In genomic region chr12:56298828-56299227, GRCh38 we compare ENCODE assay signal across 8 cellular contexts. TPM values are rescaled to one million over a fixed set of nuclear protein-coding genes. Genes with fewer than 3 reads are reported as not detected.
A peak's percentile ranks its signal among the peaks of the same experiment; 100 is the strongest.
DNase-seq lines count a peak whose midpoint lies in the region; ATAC-seq and TF ChIP-seq lines count a peak whose summit lies in the region.

No MANE protein-coding gene starts in this region.

- H3K4me1 Mint-ChIP-seq in endothelial cell (ENCODE audit: unreplicated experiment): peaks cover 10% of the 10 kb centered on the region

- H3K36me3 ChIP-seq in DND-41 (ENCODE audit: insufficient read depth, low read length): peaks cover 36% of the 10 kb centered on the region
- peaks cover 6% of the 10 kb centered on the region for H3K36me3 ChIP-seq in Panc1 (ENCODE audit: control insufficient read depth, insufficient read depth, low read length)
- no peaks in the 10 kb centered on the region for H3K36me3 ChIP-seq in ovary

- POLR2A ChIA-PET in Panc1 (lab: Charles Lee): no interaction called here

- TF ChIP-seq CTCF in DND-41 (IDR thresholded peaks at IDR 0.05; ENCODE audit: borderline replicate concordance, extremely low read depth, low read length, poor library complexity, severe bottlenecking) (no peak), Panc1 (IDR thresholded peaks at IDR 0.05) (no peak), endothelial cell (IDR thresholded peaks at IDR 0.05; ENCODE audit: unreplicated experiment) (no peak), ovary (IDR thresholded peaks at IDR 0.05) (no peak)

- CTCF ChIA-PET in Panc1 (lab: Charles Lee): interaction anchor here (0.6 to 1.0 kb wide), 2 partner anchors 22 to 109 kb away, joined by 3 read pairs; partner anchors contain the start of gene SMARCC2

- intact Hi-C loops in Panc1 (cut with micrococcal nuclease; ENCODE audit: unreplicated experiment) (no loop called here), ovary (cut with DNase I) (loop anchor here in 1 of 4 donors (10.0 kb wide), 2 partner anchors 104 to 166 kb away; partner anchors contain the start of gene SPRYD4)

- H3K27me3 ChIP-seq in DND-41 (ENCODE audit: insufficient read depth, low read length, poor library complexity) (no peaks in the 10 kb centered on the region), Panc1 (ENCODE audit: control insufficient read depth, insufficient read depth, low read length) (no peaks in the 10 kb centered on the region), ovary (no peaks in the 10 kb centered on the region)

- peaks cover 23% of the 10 kb centered on the region; the same call in 1 of the 2 replicates for H4K20me1 ChIP-seq in DND-41 (ENCODE audit: insufficient read depth, low read length)

- TF ChIP-seq POLR2A in ovary (IDR thresholded peaks at IDR 0.05): no peak

- peak overlapping the region; percentile 80 for H3K4me2 ChIP-seq in DND-41 (ENCODE audit: insufficient read depth, low read length)

- DNase-seq in DND-41 (peak; percentile 20), Panc1 (ENCODE audit: low read depth, low spot score) (no peak), endothelial cell (ENCODE audit: low spot score) (no peak), ovary (no peak), islet precursor cell (no peak)

- H3K79me2 ChIP-seq in DND-41 (ENCODE audit: insufficient read depth, low read length): peaks cover 78% of the 10 kb centered on the region

- H3K4me3 Mint-ChIP-seq in endothelial cell (ENCODE audit: unreplicated experiment): peak overlapping the region; percentile 97

- no TSS peak for BruUV-seq in Panc1 (replicated peaks; lab: Mats Ljungman, UMichigan)

- no peak for TF ChIP-seq EP300 in ovary (IDR thresholded peaks at IDR 0.05)

- H3K27ac Mint-ChIP-seq in endothelial cell (ENCODE audit: unreplicated experiment): no peak overlapping the region

- peak overlapping the region; percentile 84 for H3K9ac ChIP-seq in DND-41 (ENCODE audit: low read depth, low read length)

- H3K27ac ChIP-seq in DND-41 (ENCODE audit: low read length): peak overlapping the region; percentile 69
- peak overlapping the region; percentile 98 for H3K27ac ChIP-seq in Panc1 (ENCODE audit: low read length)
- peak overlapping the region in 1 of 2 donors; percentile 89 for H3K27ac ChIP-seq in ovary

- H3K36me3 Mint-ChIP-seq in endothelial cell (ENCODE audit: low read depth, unreplicated experiment): peaks cover 4% of the 10 kb centered on the region

- H3K27me3 Mint-ChIP-seq in endothelial cell (ENCODE audit: unreplicated experiment): peaks cover 7% of the 10 kb centered on the region

- WGBS in ovary, 3 donors: 49 to 60% (median 56%) methylated on average over 5 of the region's 5 CpGs

- in situ Hi-C loops in Panc1 (cut with HindIII; ENCODE audit: low pct_unique_long_range_greater_than_20kb, low sequenced_read_pairs): no loop called here

- H2AFZ ChIP-seq in DND-41 (ENCODE audit: low read depth, low read length): no peak overlapping the region

- peak overlapping the region; percentile 75 to 91; a peak in 3 of 4 replicates for H3K4me3 ChIP-seq in DND-41 (ENCODE audit: low read depth in 1 of 2, low read length in 2 of 2)
- H3K4me3 ChIP-seq in Panc1 (ENCODE audit: low read depth in 2 of 2, low read length in 2 of 2): peak overlapping the region; percentile 64 to 92
- peak overlapping the region; percentile 99 for H3K4me3 ChIP-seq in ovary

- no peaks in the 10 kb centered on the region for H3K9me3 Mint-ChIP-seq in endothelial cell (ENCODE audit: unreplicated experiment)

- no peak for ATAC-seq in DND-41 (ENCODE audit: insufficient read depth, low read depth)
- ATAC-seq in Panc1: no peak
- ATAC-seq in GM18517 (IDR thresholded peaks at IDR 0.05; ENCODE audit: unreplicated experiment): no peak
- ATAC-seq in HG03571 (IDR thresholded peaks at IDR 0.05; ENCODE audit: unreplicated experiment): no peak
- no peak for ATAC-seq in GM21619 (IDR thresholded peaks at IDR 0.05; ENCODE audit: unreplicated experiment)

- no peaks in the 10 kb centered on the region for H3K9me3 ChIP-seq in DND-41 (ENCODE audit: insufficient read depth, low read length, severe bottlenecking)
- no peaks in the 10 kb centered on the region for H3K9me3 ChIP-seq in Panc1 (ENCODE audit: control insufficient read depth, insufficient read depth, low read depth, low read length)
- H3K9me3 ChIP-seq in ovary: no peaks in the 10 kb centered on the region

- peaks cover 56% of the 10 kb centered on the region for H3K4me1 ChIP-seq in DND-41 (ENCODE audit: insufficient read depth, low read length)
- peaks cover 7% of the 10 kb centered on the region for H3K4me1 ChIP-seq in Panc1 (ENCODE audit: control insufficient read depth, insufficient read depth, low read length)
- peaks cover 13% of the 10 kb centered on the region for H3K4me1 ChIP-seq in ovary (ENCODE audit: insufficient read depth)

RNA-seq across cellular contexts. Expression of gene CS, which starts 1.3 kb away (rescaled TPM):
- 240 TPM for total RNA-seq in Panc1 (2021; ENCODE audit: unreplicated experiment)
- polyA plus RNA-seq in Panc1 (2012; ENCODE audit: insufficient read length): 199 TPM
- total RNA-seq in endothelial cell (ENCODE audit: unreplicated experiment): 187 TPM
- 100 to 1,000 TPM in 5 of 7 donors, 10 to 100 TPM in 2; 49.6 to 155 (median 137) TPM for total RNA-seq in ovary
- 100 to 1,000 TPM in 1 of 2 donors, 10 to 100 TPM in 1; 48.9 to 237 TPM for polyA plus RNA-seq in ovary

RNA-seq across cellular contexts. Expression of gene CNPY2, which starts 17.0 kb away (rescaled TPM):
- total RNA-seq in Panc1 (2021; ENCODE audit: unreplicated experiment) (115 TPM), endothelial cell (ENCODE audit: unreplicated experiment) (203 TPM), ovary (100 to 1,000 TPM in 2 of 7 donors, 10 to 100 TPM in 5; 58.9 to 112 (median 84.9) TPM)
- polyA plus RNA-seq in Panc1 (2012; ENCODE audit: insufficient read length): 112 TPM
- polyA plus RNA-seq in ovary: 100 to 1,000 TPM; 107 to 134 TPM

RNA-seq across cellular contexts. Expression of gene COQ10A, which starts 32.1 kb away (rescaled TPM):
- total RNA-seq in Panc1 (2021; ENCODE audit: unreplicated experiment) (20.0 TPM), endothelial cell (ENCODE audit: unreplicated experiment) (20.3 TPM), ovary (10 to 100 TPM; 11.3 to 31.1 (median 14.9) TPM)
- 19.9 TPM for polyA plus RNA-seq in Panc1 (2012; ENCODE audit: insufficient read length)
- polyA plus RNA-seq in ovary: 10 to 100 TPM; 13.8 to 20.5 TPM

RNA-seq across cellular contexts. Expression of gene PAN2, which starts 35.0 kb away (rescaled TPM):
- total RNA-seq in Panc1 (2021; ENCODE audit: unreplicated experiment) (71.9 TPM), endothelial cell (ENCODE audit: unreplicated experiment) (55.7 TPM), ovary (100 to 1,000 TPM in 1 of 7 donors, 10 to 100 TPM in 6; 41.0 to 103 (median 74.5) TPM)
- 39.0 TPM for polyA plus RNA-seq in Panc1 (2012; ENCODE audit: insufficient read length)
- polyA plus RNA-seq in ovary: 10 to 100 TPM; 44.2 to 67.2 TPM

RNA-seq across cellular contexts. Expression of gene IL23A, which starts 39.9 kb away (rescaled TPM):
- total RNA-seq in Panc1 (2021; ENCODE audit: unreplicated experiment): 0.41 TPM
- polyA plus RNA-seq in Panc1 (2012; ENCODE audit: insufficient read length): 0.79 TPM
- total RNA-seq in endothelial cell (ENCODE audit: unreplicated experiment): 0.80 TPM
- under 1 TPM in 2 of 7 donors, not detected in 5; 0.23 to 0.35 TPM for total RNA-seq in ovary
- polyA plus RNA-seq in ovary: under 1 TPM in 1 of 2 donors, not detected in 1; 0.16 TPM
